Comparison of ENCODE assay signal across 9 cellular contexts in the genomic region with DNA sequence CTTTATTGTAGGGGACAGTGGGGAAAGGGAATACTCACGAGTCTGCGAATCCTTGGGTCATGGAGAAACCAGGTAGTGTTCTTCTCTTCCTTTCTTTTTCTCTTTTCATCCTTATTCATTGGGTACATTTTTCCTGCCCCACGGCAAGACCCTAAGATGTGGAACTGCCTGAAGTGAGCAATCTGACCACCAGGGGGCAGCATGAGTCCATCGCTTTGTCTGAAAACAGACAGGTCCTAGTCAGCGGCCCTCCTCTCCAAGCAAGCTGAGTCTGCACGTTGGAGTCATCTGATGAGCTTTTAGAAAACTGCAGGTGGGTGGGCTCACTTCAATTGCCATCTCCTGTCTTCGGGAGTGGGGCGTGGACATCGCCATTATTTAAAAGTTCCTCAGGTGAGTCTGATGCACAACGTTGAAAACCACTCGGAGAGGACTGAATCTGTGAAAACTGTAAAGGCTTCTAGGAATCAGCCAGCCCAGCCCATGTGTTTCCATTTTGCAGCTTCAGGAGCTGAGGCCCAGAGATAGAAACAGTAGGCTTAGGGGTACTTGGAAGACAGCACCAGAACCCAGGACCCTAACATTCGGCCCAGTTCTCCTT. TPM values are rescaled to one million over a fixed set of nuclear protein-coding genes. Genes with fewer than 3 reads are reported as not detected.
DNase-seq lines count a peak whose midpoint lies in the region; ATAC-seq, FAIRE-seq and TF ChIP-seq lines count a peak whose summit lies in the region.
"Had no signal": no experiment of that assay in that cellular context is flagged by ENCODE, and none has a peak within 500 bp of the region (broad histone marks: within the 10 kb centered on the region; RNA-seq: fewer than 3 reads in every experiment).

No MANE protein-coding gene starts in this region.

- no peak overlapping the region for H3K4me3 Mint-ChIP-seq in CD4-positive, alpha-beta memory T cell
- H3K4me3 Mint-ChIP-seq: IgD-negative memory B cell had no signal

- peaks cover 0 to 1% (median 0%) of the 10 kb centered on the region in 8 donors for H3K9me3 Mint-ChIP-seq in CD4-positive, alpha-beta memory T cell

- ATAC-seq in GM21367 (IDR thresholded peaks at IDR 0.05; ENCODE audit: unreplicated experiment): peak; percentile 55
- ATAC-seq in pancreas: peak; percentile 60 to 96 (median 92)

- DNase-seq in CD4-positive, alpha-beta memory T cell: peak; percentile 68 to 77 (median 74)
- DNase-seq in NAMALWA (ENCODE audit: low spot score) (peak; percentile 86), SJSA1 (ENCODE audit: low read depth in 1 of 2, low spot score in 2 of 2) (peak; percentile 59 to 83), glomerular endothelial cell (ENCODE audit: extremely low read depth, low read depth, low spot score) (peak; percentile 55), pancreas (peak; percentile 57 to 95 (median 80)), transverse colon (peak; percentile 81)
- DNase-seq in activated naive CD4-positive, alpha-beta T cell (lab: John Stamatoyannopoulos, UW): peak; percentile 61 to 91 (median 82)

- H3K27ac Mint-ChIP-seq in CD4-positive, alpha-beta memory T cell: no peak overlapping the region

- no peaks in the 10 kb centered on the region for H3K27me3 ChIP-seq in CD4-positive, alpha-beta memory T cell (ENCODE audit: insufficient read depth, low read length)
- 0 out of 2 replicates have a peak, but pooled peaks cover 15% of the 10 kb centered on the region for H3K27me3 ChIP-seq in SJSA1 (replicated peaks)
- no peaks in the 10 kb centered on the region for H3K27me3 ChIP-seq in pancreas
- H3K27me3 ChIP-seq in transverse colon: peaks cover 19% of the 10 kb centered on the region

- intact Hi-C loops in CD4-positive, alpha-beta memory T cell (cut with micrococcal nuclease): loop anchor here (1.0 kb wide), 3 partner anchors 21 to 551 kb away; no protein-coding TSS in a partner anchor
- intact Hi-C loops in pancreas (cut with DNase I): no loop called here
- intact Hi-C loops in transverse colon (cut with DNase I; ENCODE audit: low total_unique reads): no loop called here

- in situ Hi-C loops in transverse colon (cut with MboI; ENCODE audit: low pct_ligation_motif_present in 1 of 4, low pct_unique_long_range_greater_than_20kb in 1 of 4, low sequenced_read_pairs in 3 of 4): loop anchor here in 1 of 4 donors (25.0 kb wide), 1 partner anchor 679 kb away; no protein-coding TSS in a partner anchor

- POLR2A ChIA-PET in CD4-positive, alpha-beta memory T cell (lab: Charles Lee; ENCODE audit: partially characterized antibody): no interaction called here

- no peaks in the 10 kb centered on the region for H3K36me3 ChIP-seq in CD4-positive, alpha-beta memory T cell (ENCODE audit: insufficient read depth, low read length)
- H3K36me3 ChIP-seq in SJSA1 (no peaks in the 10 kb centered on the region), pancreas (no peaks in the 10 kb centered on the region), transverse colon (no peaks in the 10 kb centered on the region)

- CTCF ChIA-PET in CD4-positive, alpha-beta memory T cell (lab: Charles Lee; ENCODE audit: partially characterized antibody): interaction anchor here (0.6 to 5.3 kb wide), 23 partner anchors 9 to 684 kb away, joined by 3 to 51 read pairs (median 5); a partner anchor contains a TSS

- no peak overlapping the region for H3K27ac ChIP-seq in CD4-positive, alpha-beta memory T cell (ENCODE audit: low read depth, low read length)
- H3K27ac ChIP-seq in SJSA1: no peak overlapping the region
- no peak overlapping the region for H3K27ac ChIP-seq in pancreas
- no peak overlapping the region for H3K27ac ChIP-seq in transverse colon

- peaks cover 0 to 2% (median under 1%) of the 10 kb centered on the region in 4 donors for H3K4me1 Mint-ChIP-seq in CD4-positive, alpha-beta memory T cell

- TF ChIP-seq CTCF in pancreas (IDR thresholded peaks at IDR 0.05) (peak; percentile 85 to 92 (median 88)), transverse colon (IDR thresholded peaks at IDR 0.05) (peak; percentile 86 to 94 (median 90))

- no peaks in the 10 kb centered on the region for H3K9me3 ChIP-seq in CD4-positive, alpha-beta memory T cell (ENCODE audit: control insufficient read depth in 1 of 2, low read length in 2 of 2)
- H3K9me3 ChIP-seq in SJSA1 (replicated peaks): no peaks in the 10 kb centered on the region
- H3K9me3 ChIP-seq in pancreas: no peaks in the 10 kb centered on the region
- H3K9me3 ChIP-seq in transverse colon: no peaks in the 10 kb centered on the region

- no peak for TF ChIP-seq POLR2A in transverse colon (IDR thresholded peaks at IDR 0.05)

- no peaks in the 10 kb centered on the region for H3K36me3 Mint-ChIP-seq in CD4-positive, alpha-beta memory T cell
- H3K36me3 Mint-ChIP-seq: IgD-negative memory B cell had no signal

- no peak for TF ChIP-seq EP300 in transverse colon (IDR thresholded peaks at IDR 0.05; ENCODE audit: low read depth)

- H3K4me1 ChIP-seq in CD4-positive, alpha-beta memory T cell (ENCODE audit: insufficient read depth, low read length): no peaks in the 10 kb centered on the region
- H3K4me1 ChIP-seq in SJSA1 (replicated peaks): no peaks in the 10 kb centered on the region
- H3K4me1 ChIP-seq in pancreas: no peaks in the 10 kb centered on the region
- no peaks in the 10 kb centered on the region for H3K4me1 ChIP-seq in transverse colon

- peaks cover 10 to 11% of the 10 kb centered on the region in 2 donors for H3K27me3 Mint-ChIP-seq in CD4-positive, alpha-beta memory T cell

- 24 to 25% methylated on average over 12 of the region's 12 CpGs for WGBS in pancreas, 2 donors
- 7 to 32% methylated on average over 3 to 12 of the region's 12 CpGs for WGBS in transverse colon (ENCODE audit: low coverage in 1 of 2), 2 donors

- FAIRE-seq in pancreas (lab: Jason Lieb, UNC): no peak

- H3K4me3 ChIP-seq in CD4-positive, alpha-beta memory T cell (ENCODE audit: low read length in 2 of 2): no peak overlapping the region
- H3K4me3 ChIP-seq in SJSA1: no peak overlapping the region
- no peak overlapping the region for H3K4me3 ChIP-seq in pancreas
- H3K4me3 ChIP-seq in transverse colon: no peak overlapping the region

RNA-seq across cellular contexts. Expression of a gene that starts 34.0 kb away (rescaled TPM):
- total RNA-seq in CD4-positive, alpha-beta memory T cell: 10 to 100 TPM; 55.1 to 55.6 TPM
- polyA plus RNA-seq in CD4-positive, alpha-beta memory T cell: 10 to 100 TPM; 40.9 to 45.0 TPM
- total RNA-seq in SJSA1 (2014; rRNA removed; shearing (Covaris generic)): 31.9 and 46.2 TPM in 2 replicates
- total RNA-seq in glomerular endothelial cell (24.4 and 37.2 TPM in 2 replicates), pancreas (10 to 100 TPM; 12.2 to 24.7 (median 16.4) TPM), transverse colon (10 to 100 TPM in 3 of 4 donors, 1 to 10 TPM in 1; 9.0 to 48.5 (median 30.7) TPM)
- polyA plus RNA-seq in pancreas: 10 to 100 TPM; 13.3 to 26.6 TPM
